In the genomic region with DNA sequence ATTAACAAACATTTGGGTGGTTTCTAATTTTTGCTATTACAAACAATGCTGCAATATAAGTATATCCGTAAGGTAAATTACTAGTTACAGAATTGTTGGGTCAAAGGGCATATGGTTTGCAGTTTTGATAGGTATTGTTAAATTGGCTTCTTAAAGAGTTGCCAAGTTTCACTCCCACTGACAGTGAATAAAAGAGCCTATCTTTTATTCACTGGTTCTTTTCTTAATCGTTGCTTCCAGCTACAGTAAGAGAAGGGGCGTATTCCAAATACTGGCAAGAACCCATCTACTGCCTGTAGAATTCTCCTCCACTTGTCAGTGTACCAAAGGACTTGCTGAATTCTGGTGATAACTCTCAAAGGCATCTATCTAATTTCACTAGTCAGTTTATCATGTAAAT, we compare ENCODE assay signal across 27 cellular contexts.
A peak's percentile ranks its signal among the peaks of the same experiment; 100 is the strongest.
DNase-seq lines count a peak whose midpoint lies in the region; ATAC-seq and TF ChIP-seq lines count a peak whose summit lies in the region.
"Had no signal": no experiment of that assay in that cellular context is flagged by ENCODE, and none has a peak within 500 bp of the region (broad histone marks: within the 10 kb centered on the region; RNA-seq: fewer than 3 reads in every experiment).

No MANE protein-coding gene starts in this region.

- TF ChIP-seq CTCF in MCF 10A (IDR thresholded peaks at IDR 0.05; ENCODE audit: unreplicated experiment) (no peak), breast epithelium (IDR thresholded peaks at IDR 0.05) (no peak), H9 (conservative IDR thresholded peaks at IDR 0.05) (no peak)

- H3K4me1 ChIP-seq in breast epithelium, result no peaks in the 10 kb centered on the region
- peaks cover 3% of the 10 kb centered on the region; the same call in 1 of the 2 replicates for H3K4me1 ChIP-seq in H9 (ENCODE audit: insufficient read depth, low read length)
- H3K4me1 ChIP-seq: Peyer's patch, tibial artery had no signal

- CTCF ChIA-PET in MCF 10A (lab: Yijun Ruan, JAX), result interaction anchor here (0.6 to 1.0 kb wide), 3 partner anchors 9 to 24 kb away, joined by 3 read pairs; no protein-coding TSS in a partner anchor

- no peak overlapping the region for H3K4ac ChIP-seq in H9 (ENCODE audit: low read depth, low read length)

- H3K27me3 ChIP-seq in breast epithelium (no peaks in the 10 kb centered on the region), H9 (ENCODE audit: insufficient read depth, low read length) (no peaks in the 10 kb centered on the region)
- H3K27me3 ChIP-seq: BLaER1, foreskin keratinocyte, left lung, neutrophil, Peyer's patch, right lobe of liver, stomach, tibial artery had no signal

- H3K9me3 Mint-ChIP-seq in MCF 10A (ENCODE audit: unreplicated experiment), result no peaks in the 10 kb centered on the region
- H3K9me3 Mint-ChIP-seq in H9, result peaks cover 10% of the 10 kb centered on the region in 2 experiments; a peak in 3 of 5 replicates
- H3K9me3 Mint-ChIP-seq: activated naive CD4-positive, alpha-beta T cell treated with anti-CD3 and anti-CD28 coated beads, Interleukin-2, amount 10 ng/mL, durations not matched to agents 7 days and 5 days had no signal

- H3K4me2 ChIP-seq in H9 (ENCODE audit: insufficient read depth, insufficient read length, low read length), result no peak overlapping the region

- no peak overlapping the region for H2BK120ac ChIP-seq in H9 (ENCODE audit: low read depth, low read length, poor library complexity, severe bottlenecking)

- DNase-seq in MCF 10A (ENCODE audit: unreplicated experiment), result peak; percentile 25
- DNase-seq in breast epithelium (ENCODE audit: low spot score in 2 of 2), result no peak
- DNase-seq in NCI-H226, result peak; percentile 63
- DNase-seq in fibroblast of gingiva (ENCODE audit: low read depth), result peak; percentile 10
- DNase-seq in NCI-H2029 (lab: John Stamatoyannopoulos, UW), result no peak
- no peak for DNase-seq in H9
- DNase-seq: activated CD4-positive, CD25-positive, alpha-beta regulatory T cell; activated naive CD4-positive, alpha-beta T cell treated with anti-CD3 and anti-CD28 coated beads, Interleukin-2, amount 10 ng/mL, durations not matched to agents 7 days and 5 days; COR-L47; effector CD4-positive, alpha-beta T cell; foreskin keratinocyte; head of caudate nucleus; Kasumi-1; left lung; NCI-H1436; NCI-H2081 treated with DMSO at 0.1 percent for 48 hours; NCI-H748 treated with DMSO at 0.1 percent for 48 hours; Peyer's patch; right lobe of liver; SIG-M5; stomach; tibial artery had no signal

- H2BK5ac ChIP-seq in H9 (ENCODE audit: insufficient read length, low read length), result no peak overlapping the region

- BruUV-seq in MCF 10A (replicated peaks; lab: Mats Ljungman, UMichigan), result no TSS peak

- H2AK5ac ChIP-seq in H9 (ENCODE audit: insufficient read length, low read length), result no peak overlapping the region

- H3K36me3 ChIP-seq in breast epithelium, result no peaks in the 10 kb centered on the region
- H3K36me3 ChIP-seq: BLaER1, left lung, neutrophil, Peyer's patch, right lobe of liver, stomach, tibial artery had no signal

- no peak overlapping the region for H2BK15ac ChIP-seq in H9 (ENCODE audit: low read depth, low read length)

- no peaks in the 10 kb centered on the region for H3K79me2 ChIP-seq in H9 (ENCODE audit: insufficient read depth, low read length)

- H3K4me3 Mint-ChIP-seq in MCF 10A (ENCODE audit: unreplicated experiment) (no peak overlapping the region), H9 (no peak overlapping the region)
- H3K4me3 Mint-ChIP-seq: activated naive CD4-positive, alpha-beta T cell treated with anti-CD3 and anti-CD28 coated beads, Interleukin-2, amount 10 ng/mL, durations not matched to agents 7 days and 5 days had no signal

- H3K27ac Mint-ChIP-seq in MCF 10A (ENCODE audit: low read depth, unreplicated experiment) (peak overlapping the region; percentile 23), H9 (no peak overlapping the region)
- H3K27ac Mint-ChIP-seq: progenitor cell of endocrine pancreas had no signal

- H4K20me1 ChIP-seq in H9 (ENCODE audit: control insufficient read depth, insufficient read depth, insufficient read length), result no peaks in the 10 kb centered on the region
- H4K20me1 ChIP-seq: BLaER1 had no signal

- H2AFZ ChIP-seq in H9 (ENCODE audit: low read length), result no peak overlapping the region

- H4K5ac ChIP-seq in H9 (ENCODE audit: insufficient read length, low read depth, low read length), result no peak overlapping the region

- no peak overlapping the region for H3K23ac ChIP-seq in H9 (ENCODE audit: insufficient read length, low read depth, low read length)

- H2BK12ac ChIP-seq in H9 (ENCODE audit: insufficient read length, low read depth, low read length), result no peak overlapping the region

- H3K36me3 Mint-ChIP-seq in MCF 10A (ENCODE audit: insufficient read depth, unreplicated experiment) (no peaks in the 10 kb centered on the region), H9 (ENCODE audit: insufficient read depth in 1 of 3, low read depth in 3 of 3) (peaks cover 4 to 5% (median 4%) of the 10 kb centered on the region in 3 experiments; a peak in 5 of 7 replicates)

- no peak overlapping the region for H2BK20ac ChIP-seq in H9 (ENCODE audit: low read depth, low read length, poor library complexity, severe bottlenecking)

- no peaks in the 10 kb centered on the region for H3K23me2 ChIP-seq in H9 (ENCODE audit: insufficient read length, low read depth, low read length, poor library complexity, severe bottlenecking)

- peaks cover 6% of the 10 kb centered on the region for H3K4me1 Mint-ChIP-seq in MCF 10A (ENCODE audit: insufficient read depth, unreplicated experiment)
- peaks cover 10 to 14% of the 10 kb centered on the region in 2 experiments for H3K4me1 Mint-ChIP-seq in H9

- no peak overlapping the region for H3T11ph ChIP-seq in H9 (ENCODE audit: low read length)

- H3K14ac ChIP-seq in H9 (ENCODE audit: insufficient read depth, low read length), result no peak overlapping the region

- no peaks in the 10 kb centered on the region for H3K27me3 Mint-ChIP-seq in MCF 10A (ENCODE audit: insufficient read depth, unreplicated experiment)
- no peaks in the 10 kb centered on the region for H3K27me3 Mint-ChIP-seq in H9 (ENCODE audit: low read depth)
- H3K27me3 Mint-ChIP-seq: activated naive CD4-positive, alpha-beta T cell treated with anti-CD3 and anti-CD28 coated beads, Interleukin-2, amount 10 ng/mL, durations not matched to agents 7 days and 5 days had no signal

- H4K8ac ChIP-seq in H9 (replicated peaks; ENCODE audit: insufficient read length, low read depth, low read length), result no peak overlapping the region

- intact Hi-C loops in MCF 10A (cut with micrococcal nuclease), result no loop called here
- intact Hi-C loops in breast epithelium (cut with DNase I; ENCODE audit: low total_unique reads), result no loop called here

- H3K4me3 ChIP-seq in breast epithelium, result no peak overlapping the region
- H3K4me3 ChIP-seq: BLaER1, left lung, Peyer's patch, right lobe of liver, stomach, tibial artery had no signal

- H3K79me1 ChIP-seq in H9 (ENCODE audit: insufficient read depth, low read depth, low read length, poor library complexity, severe bottlenecking), result no peaks in the 10 kb centered on the region

- TF ChIP-seq POLR2A in breast epithelium (IDR thresholded peaks at IDR 0.05), result no peak

- no peak for ATAC-seq in GM19351 (IDR thresholded peaks at IDR 0.05; ENCODE audit: unreplicated experiment)
- ATAC-seq: foreskin keratinocyte, HCT116, left lung, right lobe of liver had no signal

- H3K27ac ChIP-seq in breast epithelium, result no peak overlapping the region
- no peak overlapping the region for H3K27ac ChIP-seq in H9 (ENCODE audit: insufficient read length, low read depth, low read length)
- H3K27ac ChIP-seq: BLaER1, foreskin keratinocyte, left lung, neutrophil, Peyer's patch, right lobe of liver, stomach, tibial artery had no signal

- no peak overlapping the region for H3K18ac ChIP-seq in H9 (ENCODE audit: insufficient read length, low read depth, low read length)

- no peak overlapping the region for H4K91ac ChIP-seq in H9 (ENCODE audit: insufficient read length, low read depth, low read length)

- no peak overlapping the region for H3K56ac ChIP-seq in H9 (ENCODE audit: insufficient read length, low read depth, low read length)

- POLR2A ChIA-PET in MCF 10A (lab: Yijun Ruan, JAX), result interaction anchor here (0.9 to 3.3 kb wide), 4 partner anchors 10 to 94 kb away, joined by 3 to 22 read pairs (median 5); partner anchors contain the start of gene SLC39A10

- no peak overlapping the region for H3K9ac ChIP-seq in H9 (ENCODE audit: extremely low read depth, insufficient read length, low read length)
- H3K9ac ChIP-seq: BLaER1 had no signal

- no CpG with 5 or more reads among the region's 3 CpGs for WGBS in H9 (ENCODE audit: extremely low coverage, insufficient read length, low lambda C conversion rate)

- H3K9me3 ChIP-seq in breast epithelium (no peaks in the 10 kb centered on the region), H9 (ENCODE audit: control insufficient read depth, low read depth, low read length) (no peaks in the 10 kb centered on the region)
- H3K9me3 ChIP-seq: left lung, neutrophil, Peyer's patch, right lobe of liver, stomach, tibial artery had no signal

Comparison
In these comparisons a context has a peak if more than half of its experiments do, and no peak if none do; other contexts are left out.
1. DNase-seq: peak in MCF 10A (single experiment), NCI-H226 (single experiment) and fibroblast of gingiva (single experiment); none in breast epithelium (0 of 2), NCI-H2029 (single experiment) and H9 (single experiment).